1 cellular context compared by ENCODE assay signal in the genomic region with DNA sequence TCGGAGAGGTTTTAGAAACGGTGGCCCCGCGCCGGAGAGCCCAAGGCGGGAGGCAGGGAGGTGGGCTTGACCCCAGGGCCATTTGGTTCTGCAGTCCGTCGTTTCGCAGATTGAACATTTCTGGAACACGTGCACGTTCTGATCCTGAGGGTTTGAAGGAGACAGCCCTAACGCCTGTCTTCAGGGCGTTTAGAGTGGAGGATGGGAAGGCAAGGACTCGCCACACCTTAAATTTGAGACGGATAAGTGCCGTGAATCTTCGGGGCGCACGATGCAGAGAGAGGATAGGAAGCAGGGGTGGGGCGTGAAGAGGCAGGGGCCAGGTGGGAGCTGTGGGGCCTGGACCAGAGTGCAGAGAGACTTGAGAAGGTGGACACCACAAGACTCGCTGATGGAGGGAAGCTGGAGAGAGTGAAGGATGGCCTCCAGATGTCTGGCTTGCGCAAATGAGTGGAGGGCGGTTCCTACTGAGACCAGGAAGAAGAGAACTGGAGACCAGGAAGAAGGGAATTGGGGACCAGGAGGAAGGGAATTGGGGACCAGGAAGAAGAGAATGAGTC.
A peak's percentile ranks its signal among the peaks of the same experiment; 100 is the strongest.
TF ChIP-seq lines count a peak whose summit lies in the region.

No MANE protein-coding gene starts in this region.

TF ChIP-seq in GM12878, 131 proteins besides CTCF, POLR2A, EP300 and RAD21:
- TF ChIP-seq, protein P1, sequence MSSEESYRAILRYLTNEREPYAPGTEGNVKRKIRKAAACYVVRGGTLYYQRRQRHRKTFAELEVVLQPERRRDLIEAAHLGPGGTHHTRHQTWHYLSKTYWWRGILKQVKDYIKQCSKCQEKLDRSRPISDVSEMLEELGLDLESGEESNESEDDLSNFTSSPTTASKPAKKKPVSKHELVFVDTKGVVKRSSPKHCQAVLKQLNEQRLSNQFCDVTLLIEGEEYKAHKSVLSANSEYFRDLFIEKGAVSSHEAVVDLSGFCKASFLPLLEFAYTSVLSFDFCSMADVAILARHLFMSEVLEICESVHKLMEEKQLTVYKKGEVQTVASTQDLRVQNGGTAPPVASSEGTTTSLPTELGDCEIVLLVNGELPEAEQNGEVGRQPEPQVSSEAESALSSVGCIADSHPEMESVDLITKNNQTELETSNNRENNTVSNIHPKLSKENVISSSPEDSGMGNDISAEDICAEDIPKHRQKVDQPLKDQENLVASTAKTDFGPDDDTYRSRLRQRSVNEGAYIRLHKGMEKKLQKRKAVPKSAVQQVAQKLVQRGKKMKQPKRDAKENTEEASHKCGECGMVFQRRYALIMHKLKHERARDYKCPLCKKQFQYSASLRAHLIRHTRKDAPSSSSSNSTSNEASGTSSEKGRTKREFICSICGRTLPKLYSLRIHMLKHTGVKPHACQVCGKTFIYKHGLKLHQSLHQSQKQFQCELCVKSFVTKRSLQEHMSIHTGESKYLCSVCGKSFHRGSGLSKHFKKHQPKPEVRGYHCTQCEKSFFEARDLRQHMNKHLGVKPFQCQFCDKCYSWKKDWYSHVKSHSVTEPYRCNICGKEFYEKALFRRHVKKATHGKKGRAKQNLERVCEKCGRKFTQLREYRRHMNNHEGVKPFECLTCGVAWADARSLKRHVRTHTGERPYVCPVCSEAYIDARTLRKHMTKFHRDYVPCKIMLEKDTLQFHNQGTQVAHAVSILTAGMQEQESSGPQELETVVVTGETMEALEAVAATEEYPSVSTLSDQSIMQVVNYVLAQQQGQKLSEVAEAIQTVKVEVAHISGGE (CRISPR knock-in tag; IDR thresholded peaks at IDR 0.05), result no peak
- TF ChIP-seq TBL1XR1 (IDR thresholded peaks at IDR 0.05; ENCODE audit: low read depth, low read length) (no peak), PAX5 (IDR thresholded peaks at IDR 0.05; ENCODE audit: borderline replicate concordance, low read depth, low read length) (no peak)
- TF ChIP-seq, protein P2, sequence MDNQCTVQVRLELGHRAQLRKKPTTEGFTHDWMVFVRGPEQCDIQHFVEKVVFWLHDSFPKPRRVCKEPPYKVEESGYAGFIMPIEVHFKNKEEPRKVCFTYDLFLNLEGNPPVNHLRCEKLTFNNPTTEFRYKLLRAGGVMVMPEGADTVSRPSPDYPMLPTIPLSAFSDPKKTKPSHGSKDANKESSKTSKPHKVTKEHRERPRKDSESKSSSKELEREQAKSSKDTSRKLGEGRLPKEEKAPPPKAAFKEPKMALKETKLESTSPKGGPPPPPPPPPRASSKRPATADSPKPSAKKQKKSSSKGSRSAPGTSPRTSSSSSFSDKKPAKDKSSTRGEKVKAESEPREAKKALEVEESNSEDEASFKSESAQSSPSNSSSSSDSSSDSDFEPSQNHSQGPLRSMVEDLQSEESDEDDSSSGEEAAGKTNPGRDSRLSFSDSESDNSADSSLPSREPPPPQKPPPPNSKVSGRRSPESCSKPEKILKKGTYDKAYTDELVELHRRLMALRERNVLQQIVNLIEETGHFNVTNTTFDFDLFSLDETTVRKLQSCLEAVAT (IDR thresholded peaks at IDR 0.05), result 0 out of 2 replicates have a peak, but pooled peaks have one; percentile 8
